8 cellular contexts compared by ENCODE assay signal in genomic region chr11:65095974-65096806, GRCh38. TPM values are rescaled to one million over a fixed set of nuclear protein-coding genes. Genes with fewer than 3 reads are reported as not detected.
DNase-seq lines count a peak whose midpoint lies in the region; ATAC-seq, FAIRE-seq and TF ChIP-seq lines count a peak whose summit lies in the region.

VPS51 (plus strand) TSS chr11:65096214; CDS start chr11:65096251, 37 bp downstream.

- H3K4me1 Mint-ChIP-seq in CD4-positive, alpha-beta memory T cell: peaks cover 8 to 26% (median 17%) of the 10 kb centered on the region in 4 donors
- peaks cover 8% of the 10 kb centered on the region for H3K4me1 Mint-ChIP-seq in memory B cell

- H3K36me3 Mint-ChIP-seq in CD4-positive, alpha-beta memory T cell: peaks cover 6 to 18% of the 10 kb centered on the region in 2 donors
- peaks cover 4% of the 10 kb centered on the region for H3K36me3 Mint-ChIP-seq in memory B cell

- H3K4me3 Mint-ChIP-seq in CD4-positive, alpha-beta memory T cell: peak within 1 kb of the TSS; percentile 86 to 95 (median 93)
- peak within 1 kb of the TSS; percentile 90 for H3K4me3 Mint-ChIP-seq in memory B cell

- peak within 1 kb of the TSS; percentile 70 to 82 (median 76) for H3K9ac ChIP-seq in H1 (replicated peaks in 1 of 4; ENCODE audit: extremely low read depth in 1 of 4, low read depth in 3 of 4, low read length in 3 of 4)

- POLR2A ChIA-PET in CD4-positive, alpha-beta memory T cell (lab: Charles Lee; ENCODE audit: partially characterized antibody): interaction anchor here (0.6 to 17.5 kb wide), 21 partner anchors 10 to 778 kb away, joined by 3 to 320 read pairs (median 4); partner anchors contain the start of genes ARL2, CDCA5, FAU and MRPL49
- POLR2A ChIA-PET in H1 (lab: Charles Lee; ENCODE audit: partially characterized antibody): interaction anchor here (0.7 to 16.8 kb wide), 18 partner anchors 8 to 292 kb away, joined by 3 to 230 read pairs (median 4); partner anchors contain the start of genes ARL2, BATF2, CDCA5 and FAU

- peak within 1 kb of the TSS; percentile 45 for H4K91ac ChIP-seq in H1 (replicated peaks; ENCODE audit: insufficient read length, low read length)

- no peak within 1 kb of the TSS for H2BK20ac ChIP-seq in H1 (ENCODE audit: low read length)

- TF ChIP-seq RAD21 in H1 (IDR thresholded peaks at IDR 0.05 in 1 of 2, conservative IDR thresholded peaks at IDR 0.05 in 1 of 2; ENCODE audit: low read depth in 2 of 2, low read length in 2 of 2): no peak

- no peak within 1 kb of the TSS for H2AK5ac ChIP-seq in H1 (ENCODE audit: low read depth, low read length)

- no peak within 1 kb of the TSS for H3K14ac ChIP-seq in H1 (ENCODE audit: insufficient read length)

- WGBS in H1 (ENCODE audit: extremely low coverage in 1 of 2, insufficient coverage in 1 of 2, insufficient read length in 1 of 2, insufficient replicate concordance in 2 of 2, low coverage in 1 of 2, low lambda C conversion rate in 2 of 2, missing lambda C conversion rate in 1 of 2), 2 experiments: 1% methylated on average over 27 of the region's 52 CpGs; no CpG with 5 or more reads in 1 of the 2 experiments

- peak within 1 kb of the TSS; percentile 53 to 64 for H3K4me2 ChIP-seq in H1 (ENCODE audit: insufficient read depth in 1 of 2, low read depth in 2 of 2, low read length in 2 of 2)

- peak within 1 kb of the TSS; percentile 78 for H3K27ac ChIP-seq in CD4-positive, alpha-beta memory T cell (ENCODE audit: low read depth, low read length)
- H3K27ac ChIP-seq in H1 (ENCODE audit: low read depth, low read length): peak within 1 kb of the TSS; percentile 67; the same call in 1 of the 2 replicates

- TF ChIP-seq EP300 in H1 (IDR thresholded peaks at IDR 0.05; ENCODE audit: borderline replicate concordance in 1 of 2, low read depth in 2 of 2, low read length in 2 of 2): peak in 1 of 2 experiments; percentile 86; a peak in 2 of 3 replicates

- peak; percentile 68 for FAIRE-seq in H1 (lab: Jason Lieb, UNC)

- H3K23ac ChIP-seq in H1 (ENCODE audit: insufficient read length): no peak within 1 kb of the TSS

- H3K18ac ChIP-seq in H1 (ENCODE audit: extremely low read depth, low read length): peak within 1 kb of the TSS; percentile 71

- H3K27me3 Mint-ChIP-seq in CD4-positive, alpha-beta memory T cell: no peaks in the 10 kb centered on the region
- H3K27me3 Mint-ChIP-seq in memory B cell: no peaks in the 10 kb centered on the region

- H2BK120ac ChIP-seq in H1 (replicated peaks; ENCODE audit: low read depth, low read length): no peak within 1 kb of the TSS

- no peak for TF ChIP-seq CTCF in H1 (IDR thresholded peaks at IDR 0.05; ENCODE audit: control extremely low read depth in 1 of 3, insufficient read depth in 1 of 3, low read depth in 1 of 3, low read length in 3 of 3)

- ATAC-seq in GM19467 (IDR thresholded peaks at IDR 0.05; ENCODE audit: unreplicated experiment): peak; percentile 71
- peak; percentile 89 for ATAC-seq in memory B cell (ENCODE audit: low read depth)

- peak within 1 kb of the TSS; percentile 95 to 97 (median 96) for H3K27ac Mint-ChIP-seq in CD4-positive, alpha-beta memory T cell
- peak within 1 kb of the TSS; percentile 91 for H3K27ac Mint-ChIP-seq in memory B cell

- no peaks in the 10 kb centered on the region for H3K36me3 ChIP-seq in CD4-positive, alpha-beta memory T cell (ENCODE audit: insufficient read depth, low read length)
- peaks cover 0 to 3% (median 0%) of the 10 kb centered on the region in 4 experiments; a peak in 1 of 8 replicates for H3K36me3 ChIP-seq in H1 (ENCODE audit: control insufficient read depth in 2 of 4, insufficient read depth in 4 of 4, low read length in 3 of 4)

- H3K9me3 Mint-ChIP-seq in CD4-positive, alpha-beta memory T cell: no peaks in the 10 kb centered on the region
- no peaks in the 10 kb centered on the region for H3K9me3 Mint-ChIP-seq in memory B cell

- H4K5ac ChIP-seq in H1 (ENCODE audit: insufficient read length, low read depth, low read length): peak within 1 kb of the TSS; percentile 99

- intact Hi-C loops in CD4-positive, alpha-beta memory T cell (cut with micrococcal nuclease): loop anchor here (1.0 kb wide), 4 partner anchors 12 to 26 kb away; partner anchors contain the start of genes CDCA5, FAU, MRPL49 and ZFPL1

- H4K20me1 ChIP-seq in H1 (replicated peaks in 1 of 2; ENCODE audit: control insufficient read depth in 1 of 2, insufficient read depth in 2 of 2, low read length in 2 of 2): peaks cover 0 to 3% of the 10 kb centered on the region in 2 experiments

- peaks cover 18% of the 10 kb centered on the region for H3K4me1 ChIP-seq in CD4-positive, alpha-beta memory T cell (ENCODE audit: insufficient read depth, low read length)
- H3K4me1 ChIP-seq in H1 (replicated peaks in 1 of 4; ENCODE audit: control insufficient read depth in 3 of 4, insufficient read depth in 4 of 4, low read length in 3 of 4): peaks cover 0 to 6% (median 4%) of the 10 kb centered on the region in 4 experiments; a peak in 6 of 7 replicates

- H3K23me2 ChIP-seq in H1 (ENCODE audit: low read depth, low read length): no peaks in the 10 kb centered on the region

- H3K4ac ChIP-seq in H1 (replicated peaks; ENCODE audit: insufficient read length, low read depth, low read length): peak within 1 kb of the TSS; percentile 97

- H3K27me3 ChIP-seq in CD4-positive, alpha-beta memory T cell (ENCODE audit: insufficient read depth, low read length): no peaks in the 10 kb centered on the region
- no peaks in the 10 kb centered on the region for H3K27me3 ChIP-seq in H1 (replicated peaks in 1 of 4; ENCODE audit: control insufficient read depth in 3 of 4, extremely low read depth in 1 of 4, insufficient read depth in 3 of 4, low read length in 3 of 4)

- H2BK15ac ChIP-seq in H1 (ENCODE audit: low read length): no peak within 1 kb of the TSS

- no peak within 1 kb of the TSS for H3K56ac ChIP-seq in H1 (replicated peaks; ENCODE audit: insufficient read length, low read depth, low read length)

- peak within 1 kb of the TSS; percentile 99 for H4K8ac ChIP-seq in H1 (ENCODE audit: extremely low read depth, insufficient read depth, low read length)

- peak within 1 kb of the TSS; percentile 47 to 74 for H3K4me3 ChIP-seq in CD4-positive, alpha-beta memory T cell (ENCODE audit: low read length in 2 of 2)
- H3K4me3 ChIP-seq in H1 (ENCODE audit: extremely low read depth in 1 of 4, insufficient read depth in 2 of 4, low read depth in 3 of 4, low read length in 4 of 4): peak within 1 kb of the TSS; percentile 78 to 88 (median 78)

- H3K79me1 ChIP-seq in H1 (ENCODE audit: low read depth, low read length): peaks cover 2% of the 10 kb centered on the region; the same call in 1 of the 2 replicates

- 0 out of 2 replicates have a peak within 1 kb of the TSS, but pooled peaks have one; percentile 2 for H2BK12ac ChIP-seq in H1 (ENCODE audit: low read depth, low read length)

- CTCF ChIA-PET in CD4-positive, alpha-beta memory T cell (lab: Charles Lee; ENCODE audit: partially characterized antibody): interaction anchor here (0.6 to 5.4 kb wide), 5 partner anchors 15 to 71 kb away, joined by 3 to 70 read pairs (median 3); partner anchors contain the start of genes TM7SF2 and ZNHIT2
- CTCF ChIA-PET in H1 (lab: Charles Lee; ENCODE audit: partially characterized antibody): interaction anchor here (4.4 kb wide), 1 partner anchor 14 kb away, joined by 85 read pairs; the partner anchor contains the start of gene TM7SF2

- peaks cover 0 to 13% of the 10 kb centered on the region in 2 experiments; a peak in 1 of 4 replicates for H3K79me2 ChIP-seq in H1 (ENCODE audit: control insufficient read depth in 1 of 2, insufficient read depth in 2 of 2, low read length in 2 of 2)

- no peaks in the 10 kb centered on the region for H3K9me3 ChIP-seq in CD4-positive, alpha-beta memory T cell (ENCODE audit: control insufficient read depth in 1 of 2, low read length in 2 of 2)
- no peaks in the 10 kb centered on the region for H3K9me3 ChIP-seq in H1 (ENCODE audit: insufficient read depth in 2 of 2, low read depth in 1 of 2, low read length in 1 of 2)

- peak; percentile 75 to 86 for TF ChIP-seq POLR2A in H1 (IDR thresholded peaks at IDR 0.05; ENCODE audit: control extremely low read depth in 1 of 2, low read depth in 2 of 2, low read length in 2 of 2)

- DNase-seq in CD4-positive, alpha-beta memory T cell: peak; percentile 87 to 92 (median 89)
- DNase-seq in HT-29 (ENCODE audit: low spot score) (peak; percentile 95), NOMO-1 treated with DMSO at 0.1 percent for 48 hours (lab: John Stamatoyannopoulos, UW; ENCODE audit: unreplicated experiment) (peak; percentile 92), H1 (ENCODE audit: low read depth in 1 of 2, low spot score in 2 of 2) (peak; percentile 70 to 93), memory B cell (ENCODE audit: low spot score in 2 of 2) (peak; percentile 80 to 81)
- DNase-seq in activated CD8-positive, alpha-beta memory T cell treated with anti-CD3 and anti-CD28 coated beads for 4 hours (ENCODE audit: low read depth in 2 of 2): peak; percentile 67 to 73
- DNase-seq in stimulated activated CD8-positive, alpha-beta memory T cell treated with anti-CD3 and anti-CD28 coated beads, Interleukin-12 subunit alpha, Interleukin-12 subunit beta, amount 100 ng/mL, for 1 hour (ENCODE audit: low read depth): peak; percentile 73

- peak within 1 kb of the TSS; percentile 100 for H2AFZ ChIP-seq in H1 (ENCODE audit: low read length)

- H2BK5ac ChIP-seq in H1 (ENCODE audit: low read depth, low read length): peak within 1 kb of the TSS; percentile 73

TF ChIP-seq in H1, 55 proteins besides CTCF, POLR2A, EP300 and RAD21 (continues in another document):
- TF ChIP-seq SP4 (IDR thresholded peaks at IDR 0.05; ENCODE audit: low read length) (peak; percentile 55; the same call in 1 of the 2 replicates), GABPA (IDR thresholded peaks at IDR 0.05; ENCODE audit: borderline replicate concordance, insufficient read depth, low read length) (peak; percentile 98), NRF1 (IDR thresholded peaks at IDR 0.05; ENCODE audit: low read depth, low read length) (no peak), CTBP2 (IDR thresholded peaks at IDR 0.05; ENCODE audit: borderline replicate concordance, insufficient read depth, insufficient read length, low read length) (peak; percentile 46), RFX5 (IDR thresholded peaks at IDR 0.05; ENCODE audit: borderline replicate concordance, low read depth, low read length) (no peak)

RNA-seq across cellular contexts. Expression of gene VPS51, which starts in this region (rescaled TPM):
- total RNA-seq in CD4-positive, alpha-beta memory T cell: 100 to 1,000 TPM; 221 to 226 TPM
- 100 to 1,000 TPM in 1 of 2 donors, 10 to 100 TPM in 1; 87.0 to 113 TPM for polyA plus RNA-seq in CD4-positive, alpha-beta memory T cell
- 549 and 628 TPM in 2 replicates for total RNA-seq in HT-29 (2014; rRNA removed; shearing (Covaris generic))
- total RNA-seq in H1 (2021; fragmentation: NEBNext Ultra II Directional; extraction: Animal tissue kit (Norgen Biotek cat#: 25700)): 97.4 and 108 TPM in 2 replicates
- 142 and 193 TPM in 2 replicates for polyA plus RNA-seq in H1 (2011; rRNA removed)
- polyA plus RNA-seq in H1 (2011; cell fraction: cytosol; rRNA removed): 143 TPM
- 268 TPM for polyA plus RNA-seq in H1 (2011; cell fraction: nucleus; rRNA removed)
- polyA plus RNA-seq in H1 (2012, experiment 1 of 2): 70.1 to 114 TPM (median 112 TPM) in 4 replicates
- polyA plus RNA-seq in H1 (2012, experiment 2 of 2): 116 TPM
- 43.6 TPM for polyA plus RNA-seq in H1 (2013, experiment 1 of 2)
- 40.8 TPM for polyA plus RNA-seq in H1 (2013, experiment 2 of 2)
- 146 and 170 TPM in 2 replicates for polyA minus RNA-seq in H1 (2011; rRNA and poly(A)+ RNA removed)
- 231 TPM for polyA minus RNA-seq in H1 (2011; cell fraction: cytosol; rRNA and poly(A)+ RNA removed)
- 108 TPM for polyA minus RNA-seq in H1 (2011; cell fraction: nucleus; rRNA and poly(A)+ RNA removed)

Comparison
In these comparisons a context has a peak if more than half of its experiments do, and no peak if none do; other contexts are left out.
1. Peak in every context shown above with its lines: DNase-seq, ATAC-seq, H3K4me3 ChIP-seq and H3K27ac ChIP-seq.